In the genomic region with DNA sequence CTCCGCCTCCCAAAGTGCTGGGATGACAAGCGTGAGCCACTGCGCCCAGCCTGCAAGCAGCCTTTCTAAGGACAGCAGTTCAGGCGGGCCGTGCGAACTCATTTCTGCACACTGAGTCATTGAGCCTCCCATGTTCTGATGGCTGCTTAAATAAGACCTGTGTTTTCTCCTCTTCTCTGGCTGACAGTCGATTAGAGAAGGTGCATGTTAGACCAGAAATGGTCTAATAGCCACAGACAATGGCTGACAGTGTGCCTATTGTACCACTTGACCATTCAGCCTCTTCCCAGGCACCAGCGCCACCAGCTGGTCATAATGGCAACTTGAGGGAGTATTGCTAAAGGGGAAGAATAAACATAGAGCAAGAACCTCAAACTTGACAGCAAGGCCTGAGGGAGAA, we compare ENCODE assay signal across 8 cellular contexts. TPM values are rescaled to one million over a fixed set of nuclear protein-coding genes. Genes with fewer than 3 reads are reported as not detected.
DNase-seq lines count a peak whose midpoint lies in the region; ATAC-seq lines count a peak whose summit lies in the region.

No MANE protein-coding gene starts in this region.

- peak; percentile 68 for ATAC-seq in GM21723 (IDR thresholded peaks at IDR 0.05; ENCODE audit: unreplicated experiment)
- no peak for ATAC-seq in stimulated activated naive CD8-positive, alpha-beta T cell treated with anti-CD3 and anti-CD28 coated beads, Interleukin-15, Interleukin-2, amounts not matched to agents 100 U/mL and 50 U/mL, for 24 hours

- DNase-seq in EL (peak; percentile 41), NCI-H2227 (lab: John Stamatoyannopoulos, UW; ENCODE audit: unreplicated experiment) (peak; percentile 64), amygdala (lab: John Stamatoyannopoulos, UW) (peak in 41 of 56 donors; percentile 5 to 78 (median 43)), iPS-NIHi7 (ENCODE audit: extremely low spot score) (peak; percentile 78), cortex of kidney (lab: John Stamatoyannopoulos, UW) (no peak), A172 (ENCODE audit: low spot score) (no peak)
- peak; percentile 59 for DNase-seq in stimulated activated naive CD8-positive, alpha-beta T cell treated with anti-CD3 and anti-CD28 coated beads, Interleukin-15, Interleukin-2, amounts not matched to agents 100 U/mL and 50 U/mL, for 24 hours

RNA-seq across cellular contexts. Expression of a gene that starts 6.2 kb away (rescaled TPM):
- total RNA-seq in A172 (2014; rRNA removed; shearing (Covaris generic)) = not detected in 2 replicates

RNA-seq across cellular contexts. Expression of a gene that starts 7.0 kb away (rescaled TPM):
- not detected in 2 replicates for total RNA-seq in A172 (2014; rRNA removed; shearing (Covaris generic))

RNA-seq across cellular contexts. Expression of a gene that starts 25.2 kb away (rescaled TPM):
- total RNA-seq in A172 (2014; rRNA removed; shearing (Covaris generic)) = 6.4 and 6.6 TPM in 2 replicates

RNA-seq across cellular contexts. Expression of a gene that starts 44.4 kb away (rescaled TPM):
- total RNA-seq in A172 (2014; rRNA removed; shearing (Covaris generic)) = not detected in 2 replicates

Comparison
In these comparisons a context has a peak if more than half of its experiments do, and no peak if none do; other contexts are left out.
1. DNase-seq: peak in EL (single experiment), NCI-H2227 (single experiment), amygdala (41 of 56), iPS-NIHi7 (single experiment) and stimulated activated naive CD8-positive, alpha-beta T cell treated with anti-CD3 and anti-CD28 coated beads, Interleukin-15, Interleukin-2, amounts not matched to agents 100 U/mL and 50 U/mL, for 24 hours (single experiment); none in cortex of kidney (single experiment) and A172 (single experiment).